ENCODE assay signal across 11 cellular contexts in genomic region chr14:41280745-41281144, GRCh38.
DNase-seq lines count a peak whose midpoint lies in the region; FAIRE-seq and TF ChIP-seq lines count a peak whose summit lies in the region.
"Had no signal": no experiment of that assay in that cellular context is flagged by ENCODE, and none has a peak within 500 bp of the region (broad histone marks: within the 10 kb centered on the region; RNA-seq: fewer than 3 reads in every experiment).

No MANE protein-coding gene starts in this region.

- H3K27ac Mint-ChIP-seq in chondrocyte (ENCODE audit: unreplicated experiment) = no peak overlapping the region

- H3K4me2 ChIP-seq in parathyroid adenoma (ENCODE audit: low read length) = no peak overlapping the region

- no peaks in the 10 kb centered on the region for H3K9me3 ChIP-seq in parathyroid adenoma (ENCODE audit: control insufficient read depth, low read length)

- H3K4me3 ChIP-seq in epithelial cell of esophagus (ENCODE audit: low read length) (no peak overlapping the region), parathyroid adenoma (ENCODE audit: low read depth, low read length) (no peak overlapping the region)

- H3K9me3 Mint-ChIP-seq in chondrocyte (ENCODE audit: low read depth) = peaks cover 8% of the 10 kb centered on the region

- H3K27ac ChIP-seq in parathyroid adenoma = no peak overlapping the region

- H3K4me3 Mint-ChIP-seq in chondrocyte (ENCODE audit: unreplicated experiment) = no peak overlapping the region

- H3K79me2 ChIP-seq in parathyroid adenoma = no peaks in the 10 kb centered on the region

- no peaks in the 10 kb centered on the region for H3K4me1 ChIP-seq in parathyroid adenoma

- no peaks in the 10 kb centered on the region for H3K4me1 Mint-ChIP-seq in chondrocyte (ENCODE audit: low read depth)

- H3K9ac ChIP-seq in parathyroid adenoma = no peak overlapping the region

- no peaks in the 10 kb centered on the region for H3K36me3 ChIP-seq in parathyroid adenoma (ENCODE audit: control insufficient read depth, insufficient read depth, low read length)

- no peak for FAIRE-seq in GM19239 (lab: Jason Lieb, UNC)

- DNase-seq in NCI-H524 (lab: John Stamatoyannopoulos, UW) (peak; percentile 4 to 63), NCI-H524 treated with DMSO at 0.1 percent for 48 hours (lab: John Stamatoyannopoulos, UW) (no peak), NCI-H748 treated with DMSO at 0.1 percent for 48 hours (lab: John Stamatoyannopoulos, UW) (peak; percentile 18), epithelial cell of esophagus (ENCODE audit: low read depth) (peak; percentile 15), chondrocyte (ENCODE audit: low spot score) (no peak), GM19239 (ENCODE audit: insufficient read length, low spot score) (no peak)
- no peak for DNase-seq in stimulated activated CD4-positive, alpha-beta T cell treated with anti-CD3 and anti-CD28 coated beads, Interleukin-2, amount 100 ng/mL, for 48 hours
- DNase-seq: caudate nucleus, NCI-H226, T-helper 9 cell had no signal

- no peaks in the 10 kb centered on the region for H3K27me3 Mint-ChIP-seq in chondrocyte (ENCODE audit: low read depth)

- H3K27me3 ChIP-seq in parathyroid adenoma (ENCODE audit: control insufficient read depth, insufficient read depth, low read length) = no peaks in the 10 kb centered on the region

- H2AFZ ChIP-seq in parathyroid adenoma = no peak overlapping the region

- TF ChIP-seq CTCF in epithelial cell of esophagus (IDR thresholded peaks at IDR 0.05; ENCODE audit: insufficient read depth, low read depth, low read length, missing control alignments) (no peak), parathyroid adenoma (IDR thresholded peaks at IDR 0.05) (peak; percentile 18), chondrocyte (IDR thresholded peaks at IDR 0.05) (no peak)

- H3K36me3 Mint-ChIP-seq in chondrocyte (ENCODE audit: low read depth) = no peaks in the 10 kb centered on the region

Comparison
In these comparisons a context has a peak if more than half of its experiments do, and no peak if none do; other contexts are left out.
1. DNase-seq: peak in NCI-H524 (2 of 2), NCI-H748 treated with DMSO at 0.1 percent for 48 hours (single experiment) and epithelial cell of esophagus (single experiment); none in NCI-H524 treated with DMSO at 0.1 percent for 48 hours (single experiment), chondrocyte (single experiment), stimulated activated CD4-positive, alpha-beta T cell treated with anti-CD3 and anti-CD28 coated beads, Interleukin-2, amount 100 ng/mL, for 48 hours (0 of 2) and GM19239 (single experiment).